Comparison of ENCODE assay signal across 8 cellular contexts in the genomic region with DNA sequence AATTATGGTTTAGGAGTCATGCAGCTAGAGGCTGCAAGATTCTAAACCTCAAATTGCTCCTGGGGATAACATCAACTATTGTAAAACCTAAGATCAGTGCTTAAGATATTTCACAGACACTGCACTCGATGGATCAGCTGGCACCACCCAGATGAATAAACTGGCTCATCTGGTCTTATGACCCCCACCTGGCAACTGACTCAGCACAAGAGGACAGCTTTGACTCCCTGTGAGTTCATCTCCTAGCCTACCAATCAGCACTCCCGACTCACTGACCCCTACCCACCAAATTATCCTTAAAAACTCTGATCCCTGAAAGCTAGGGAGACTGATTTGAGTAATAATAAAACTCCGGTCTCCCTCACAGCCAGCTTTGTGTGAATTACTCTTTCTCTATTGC. TPM values are rescaled to one million over a fixed set of nuclear protein-coding genes. Genes with fewer than 3 reads are reported as not detected.
DNase-seq lines count a peak whose midpoint lies in the region; ATAC-seq, FAIRE-seq and TF ChIP-seq lines count a peak whose summit lies in the region.

No MANE protein-coding gene starts in this region.

- ATAC-seq in activated CD8-positive, alpha-beta T cell treated with anti-CD3 and anti-CD28 coated beads, Interleukin-2, amount 10 ng/mL, durations not matched to agents 7 days and 5 days = no peak
- no peak for ATAC-seq in HG03432 (IDR thresholded peaks at IDR 0.05; ENCODE audit: unreplicated experiment)

- no peaks in the 10 kb centered on the region for H3K9me3 ChIP-seq in keratinocyte (ENCODE audit: control insufficient read depth, low read depth, low read length)
- no peaks in the 10 kb centered on the region for H3K9me3 ChIP-seq in tibial nerve

- no peak for DNase-seq in activated naive CD4-positive, alpha-beta T cell treated with anti-CD3 and anti-CD28 coated beads, Interleukin-2, amount 10 ng/mL, durations not matched to agents 7 days and 5 days
- DNase-seq in activated naive CD4-positive, alpha-beta T cell (lab: John Stamatoyannopoulos, UW) = no peak
- no peak for DNase-seq in activated CD8-positive, alpha-beta T cell treated with anti-CD3 and anti-CD28 coated beads, Interleukin-2, amount 10 ng/mL, durations not matched to agents 7 days and 5 days
- DNase-seq in keratinocyte (ENCODE audit: low read depth, low spot score) (no peak), tibial nerve (ENCODE audit: low spot score in 2 of 2) (no peak), AML-193 (lab: John Stamatoyannopoulos, UW) (no peak), NCI-H1436 (lab: John Stamatoyannopoulos, UW) (no peak)

- H3K27me3 ChIP-seq in keratinocyte (ENCODE audit: control insufficient read depth, extremely low read depth, insufficient read depth, low read length) (no peaks in the 10 kb centered on the region), tibial nerve (no peaks in the 10 kb centered on the region)

- peak overlapping the region; percentile 73 for H3K4me3 Mint-ChIP-seq in activated naive CD4-positive, alpha-beta T cell treated with anti-CD3 and anti-CD28 coated beads, Interleukin-2, amount 10 ng/mL, durations not matched to agents 7 days and 5 days
- peak overlapping the region; percentile 71 for H3K4me3 Mint-ChIP-seq in activated CD8-positive, alpha-beta T cell treated with anti-CD3 and anti-CD28 coated beads, Interleukin-2, amount 10 ng/mL, durations not matched to agents 7 days and 5 days

- H4K20me1 ChIP-seq in keratinocyte (ENCODE audit: control insufficient read depth, extremely low read depth, insufficient read depth, low read length) = no peaks in the 10 kb centered on the region

- peaks cover 12% of the 10 kb centered on the region for H3K79me2 ChIP-seq in keratinocyte (ENCODE audit: control insufficient read depth, insufficient read depth, low read length)

- POLR2A ChIA-PET in activated CD8-positive, alpha-beta T cell treated with anti-CD3 and anti-CD28 coated beads, Interleukin-2, amount 10 ng/mL, durations not matched to agents 7 days and 5 days (lab: Charles Lee) = no interaction called here

- WGBS in tibial nerve, 2 donors = 92% methylated on average over 3 of the region's 3 CpGs

- no peak for FAIRE-seq in keratinocyte (lab: Jason Lieb, UNC)

- no peak overlapping the region for H2AFZ ChIP-seq in keratinocyte (ENCODE audit: control insufficient read depth, low read length)

- CTCF ChIA-PET in activated naive CD4-positive, alpha-beta T cell treated with anti-CD3 and anti-CD28 coated beads, Interleukin-2, amount 10 ng/mL, durations not matched to agents 7 days and 5 days (lab: Charles Lee) = interaction anchor here (0.6 kb wide), 1 partner anchor 486 kb away, joined by 3 read pairs; no protein-coding TSS in a partner anchor
- CTCF ChIA-PET in activated CD8-positive, alpha-beta T cell treated with anti-CD3 and anti-CD28 coated beads, Interleukin-2, amount 10 ng/mL, durations not matched to agents 7 days and 5 days (lab: Charles Lee) = interaction anchor here (0.8 to 1.4 kb wide), 4 partner anchors 9 to 948 kb away, joined by 3 to 4 read pairs (median 3); no protein-coding TSS in a partner anchor

- TF ChIP-seq POLR2A in tibial nerve (IDR thresholded peaks at IDR 0.05) = no peak

- peaks cover 18% of the 10 kb centered on the region for H3K4me1 Mint-ChIP-seq in activated naive CD4-positive, alpha-beta T cell treated with anti-CD3 and anti-CD28 coated beads, Interleukin-2, amount 10 ng/mL, durations not matched to agents 7 days and 5 days
- peaks cover 19% of the 10 kb centered on the region for H3K4me1 Mint-ChIP-seq in activated CD8-positive, alpha-beta T cell treated with anti-CD3 and anti-CD28 coated beads, Interleukin-2, amount 10 ng/mL, durations not matched to agents 7 days and 5 days (ENCODE audit: low read depth)

- no peaks in the 10 kb centered on the region for H3K9me1 ChIP-seq in keratinocyte (ENCODE audit: control insufficient read depth, extremely low read depth, insufficient read depth, low read length)

- no peak overlapping the region for H3K9ac ChIP-seq in keratinocyte (ENCODE audit: control insufficient read depth, extremely low read depth, insufficient read depth, low read length)

- no peak for TF ChIP-seq CTCF in keratinocyte (optimal IDR thresholded peaks at IDR 0.05 in 1 of 3, IDR thresholded peaks at IDR 0.05 in 1 of 3, conservative IDR thresholded peaks at IDR 0.05 in 1 of 3; ENCODE audit: extremely low read depth in 1 of 3, insufficient read depth in 2 of 3, low read length in 3 of 3)
- TF ChIP-seq CTCF in tibial nerve (IDR thresholded peaks at IDR 0.05) = no peak

- H3K4me2 ChIP-seq in keratinocyte (ENCODE audit: control insufficient read depth, extremely low read depth, insufficient read depth, low read depth, low read length) = peak overlapping the region; percentile 80

- H3K27me3 Mint-ChIP-seq in activated naive CD4-positive, alpha-beta T cell treated with anti-CD3 and anti-CD28 coated beads, Interleukin-2, amount 10 ng/mL, durations not matched to agents 7 days and 5 days = no peaks in the 10 kb centered on the region
- no peaks in the 10 kb centered on the region for H3K27me3 Mint-ChIP-seq in activated CD8-positive, alpha-beta T cell treated with anti-CD3 and anti-CD28 coated beads, Interleukin-2, amount 10 ng/mL, durations not matched to agents 7 days and 5 days (ENCODE audit: low read depth)

- H3K27ac ChIP-seq in keratinocyte (ENCODE audit: control insufficient read depth, insufficient read depth, low read length) = peak overlapping the region; percentile 65
- peak overlapping the region; percentile 78 to 94 (median 89) for H3K27ac ChIP-seq in tibial nerve

- peak overlapping the region in 1 of 3 experiments; percentile 67 for H3K4me3 ChIP-seq in keratinocyte (ENCODE audit: control insufficient read depth in 2 of 3, extremely low read depth in 1 of 3, insufficient read depth in 2 of 3, low read depth in 1 of 3, low read length in 3 of 3)
- peak overlapping the region in 1 of 4 donors; percentile 81 for H3K4me3 ChIP-seq in tibial nerve

- no peaks in the 10 kb centered on the region for H3K9me3 Mint-ChIP-seq in activated naive CD4-positive, alpha-beta T cell treated with anti-CD3 and anti-CD28 coated beads, Interleukin-2, amount 10 ng/mL, durations not matched to agents 7 days and 5 days
- H3K9me3 Mint-ChIP-seq in activated CD8-positive, alpha-beta T cell treated with anti-CD3 and anti-CD28 coated beads, Interleukin-2, amount 10 ng/mL, durations not matched to agents 7 days and 5 days (ENCODE audit: insufficient read depth) = no peaks in the 10 kb centered on the region

- H3K27ac Mint-ChIP-seq in activated naive CD4-positive, alpha-beta T cell treated with anti-CD3 and anti-CD28 coated beads, Interleukin-2, amount 10 ng/mL, durations not matched to agents 7 days and 5 days = peak overlapping the region; percentile 34
- peak overlapping the region; percentile 69 for H3K27ac Mint-ChIP-seq in activated CD8-positive, alpha-beta T cell treated with anti-CD3 and anti-CD28 coated beads, Interleukin-2, amount 10 ng/mL, durations not matched to agents 7 days and 5 days

- dilution Hi-C loops in keratinocyte (cut with MboI; ENCODE audit: extremely low pct_ligation_motif_present, low sequenced_read_pairs) = no loop called here

- no peak for TF ChIP-seq EP300 in tibial nerve (IDR thresholded peaks at IDR 0.05)

- H3K4me1 ChIP-seq in keratinocyte (ENCODE audit: control insufficient read depth, extremely low read depth, insufficient read depth, low read length) (peaks cover 30% of the 10 kb centered on the region), tibial nerve (peaks cover 0 to 26% (median 8%) of the 10 kb centered on the region in 4 donors)

- peaks cover 0 to 2% of the 10 kb centered on the region in 2 experiments for H3K36me3 ChIP-seq in keratinocyte (ENCODE audit: control insufficient read depth in 2 of 2, extremely low read depth in 1 of 2, insufficient read depth in 2 of 2, low read length in 2 of 2)
- peaks cover 0 to 21% (median 0%) of the 10 kb centered on the region in 3 donors for H3K36me3 ChIP-seq in tibial nerve

- H3K36me3 Mint-ChIP-seq in activated naive CD4-positive, alpha-beta T cell treated with anti-CD3 and anti-CD28 coated beads, Interleukin-2, amount 10 ng/mL, durations not matched to agents 7 days and 5 days = peaks cover 10% of the 10 kb centered on the region
- no peaks in the 10 kb centered on the region for H3K36me3 Mint-ChIP-seq in activated CD8-positive, alpha-beta T cell treated with anti-CD3 and anti-CD28 coated beads, Interleukin-2, amount 10 ng/mL, durations not matched to agents 7 days and 5 days (ENCODE audit: low read depth)

RNA-seq across cellular contexts. Expression of gene TTC12, which starts 0.8 kb away (rescaled TPM):
- 1 to 10 TPM; 4.5 to 5.2 TPM for total RNA-seq in activated CD8-positive, alpha-beta T cell treated with anti-CD3 and anti-CD28 coated beads, Interleukin-2, amount 10 ng/mL, durations not matched to agents 7 days and 5 days
- polyA plus RNA-seq in keratinocyte = 17.2 to 27.3 TPM (median 23.4 TPM) in 3 replicates
- 19.8 TPM for polyA plus RNA-seq in keratinocyte (2011; ENCODE audit: low read depth)
- polyA plus RNA-seq in keratinocyte (2011; cell fraction: cytosol; rRNA removed) = 13.5 and 15.1 TPM in 2 replicates
- 46.2 and 48.3 TPM in 2 replicates for polyA plus RNA-seq in keratinocyte (2011; cell fraction: nucleus; rRNA removed)
- 9.3 and 13.7 TPM in 2 replicates for polyA plus RNA-seq in keratinocyte (2012; ENCODE audit: low replicate concordance)
- 15.2 to 37.2 TPM (median 29.6 TPM) in 3 replicates for polyA minus RNA-seq in keratinocyte
- polyA minus RNA-seq in keratinocyte (2011; cell fraction: cytosol; rRNA and poly(A)+ RNA removed) = 9.2 TPM
- polyA minus RNA-seq in keratinocyte (2011; cell fraction: nucleus; rRNA and poly(A)+ RNA removed) = 20.6 and 41.2 TPM in 2 replicates
- 10 to 100 TPM; 10.2 to 29.7 (median 23.9) TPM for total RNA-seq in tibial nerve
